1 cellular context compared by ENCODE assay signal in the genomic region with DNA sequence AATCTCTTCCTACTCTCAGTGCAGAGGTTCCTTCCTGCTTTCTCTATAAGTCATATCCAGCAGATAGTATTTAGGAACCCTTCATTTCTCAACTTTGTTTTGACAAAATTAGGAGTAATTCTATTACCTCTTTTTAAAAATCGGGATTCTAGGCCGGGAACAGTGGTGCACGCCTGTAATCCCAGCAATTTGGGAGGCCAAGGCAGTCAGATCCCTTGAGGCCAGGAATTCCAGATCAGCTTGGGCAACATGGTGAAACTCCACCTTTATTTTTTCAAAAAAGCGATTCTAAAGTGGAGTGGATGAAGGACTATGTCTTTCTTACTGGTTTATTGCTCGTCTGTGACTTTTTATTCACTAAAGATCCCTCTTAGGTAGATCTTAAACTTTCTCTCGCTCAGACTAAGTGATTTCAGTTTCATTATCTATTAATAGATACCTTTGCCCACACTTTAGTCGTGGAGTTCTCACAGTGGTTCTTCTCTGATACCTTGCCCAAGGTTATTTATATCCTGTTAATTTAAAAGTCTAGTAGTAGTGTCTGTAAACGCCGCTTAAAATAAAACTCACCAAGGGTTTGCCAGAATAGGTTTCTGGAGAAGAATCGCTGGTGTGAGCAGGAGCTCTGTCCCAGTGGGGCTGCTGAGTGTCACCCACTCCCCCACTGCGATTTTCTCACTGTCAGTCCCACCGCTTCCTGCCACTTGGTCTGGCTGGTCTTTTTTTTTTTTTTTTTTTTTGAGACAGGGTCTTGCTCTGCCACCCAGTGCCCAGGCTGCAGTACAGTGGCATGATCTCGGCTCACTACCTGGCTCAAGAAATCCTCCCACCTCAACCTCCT.
TF ChIP-seq lines count a peak whose summit lies in the region.

No MANE protein-coding gene starts in this region.

TF ChIP-seq in GM23338, 12 proteins besides CTCF, POLR2A, EP300 and RAD21 (continued from another document):
- TF ChIP-seq, protein P1, sequence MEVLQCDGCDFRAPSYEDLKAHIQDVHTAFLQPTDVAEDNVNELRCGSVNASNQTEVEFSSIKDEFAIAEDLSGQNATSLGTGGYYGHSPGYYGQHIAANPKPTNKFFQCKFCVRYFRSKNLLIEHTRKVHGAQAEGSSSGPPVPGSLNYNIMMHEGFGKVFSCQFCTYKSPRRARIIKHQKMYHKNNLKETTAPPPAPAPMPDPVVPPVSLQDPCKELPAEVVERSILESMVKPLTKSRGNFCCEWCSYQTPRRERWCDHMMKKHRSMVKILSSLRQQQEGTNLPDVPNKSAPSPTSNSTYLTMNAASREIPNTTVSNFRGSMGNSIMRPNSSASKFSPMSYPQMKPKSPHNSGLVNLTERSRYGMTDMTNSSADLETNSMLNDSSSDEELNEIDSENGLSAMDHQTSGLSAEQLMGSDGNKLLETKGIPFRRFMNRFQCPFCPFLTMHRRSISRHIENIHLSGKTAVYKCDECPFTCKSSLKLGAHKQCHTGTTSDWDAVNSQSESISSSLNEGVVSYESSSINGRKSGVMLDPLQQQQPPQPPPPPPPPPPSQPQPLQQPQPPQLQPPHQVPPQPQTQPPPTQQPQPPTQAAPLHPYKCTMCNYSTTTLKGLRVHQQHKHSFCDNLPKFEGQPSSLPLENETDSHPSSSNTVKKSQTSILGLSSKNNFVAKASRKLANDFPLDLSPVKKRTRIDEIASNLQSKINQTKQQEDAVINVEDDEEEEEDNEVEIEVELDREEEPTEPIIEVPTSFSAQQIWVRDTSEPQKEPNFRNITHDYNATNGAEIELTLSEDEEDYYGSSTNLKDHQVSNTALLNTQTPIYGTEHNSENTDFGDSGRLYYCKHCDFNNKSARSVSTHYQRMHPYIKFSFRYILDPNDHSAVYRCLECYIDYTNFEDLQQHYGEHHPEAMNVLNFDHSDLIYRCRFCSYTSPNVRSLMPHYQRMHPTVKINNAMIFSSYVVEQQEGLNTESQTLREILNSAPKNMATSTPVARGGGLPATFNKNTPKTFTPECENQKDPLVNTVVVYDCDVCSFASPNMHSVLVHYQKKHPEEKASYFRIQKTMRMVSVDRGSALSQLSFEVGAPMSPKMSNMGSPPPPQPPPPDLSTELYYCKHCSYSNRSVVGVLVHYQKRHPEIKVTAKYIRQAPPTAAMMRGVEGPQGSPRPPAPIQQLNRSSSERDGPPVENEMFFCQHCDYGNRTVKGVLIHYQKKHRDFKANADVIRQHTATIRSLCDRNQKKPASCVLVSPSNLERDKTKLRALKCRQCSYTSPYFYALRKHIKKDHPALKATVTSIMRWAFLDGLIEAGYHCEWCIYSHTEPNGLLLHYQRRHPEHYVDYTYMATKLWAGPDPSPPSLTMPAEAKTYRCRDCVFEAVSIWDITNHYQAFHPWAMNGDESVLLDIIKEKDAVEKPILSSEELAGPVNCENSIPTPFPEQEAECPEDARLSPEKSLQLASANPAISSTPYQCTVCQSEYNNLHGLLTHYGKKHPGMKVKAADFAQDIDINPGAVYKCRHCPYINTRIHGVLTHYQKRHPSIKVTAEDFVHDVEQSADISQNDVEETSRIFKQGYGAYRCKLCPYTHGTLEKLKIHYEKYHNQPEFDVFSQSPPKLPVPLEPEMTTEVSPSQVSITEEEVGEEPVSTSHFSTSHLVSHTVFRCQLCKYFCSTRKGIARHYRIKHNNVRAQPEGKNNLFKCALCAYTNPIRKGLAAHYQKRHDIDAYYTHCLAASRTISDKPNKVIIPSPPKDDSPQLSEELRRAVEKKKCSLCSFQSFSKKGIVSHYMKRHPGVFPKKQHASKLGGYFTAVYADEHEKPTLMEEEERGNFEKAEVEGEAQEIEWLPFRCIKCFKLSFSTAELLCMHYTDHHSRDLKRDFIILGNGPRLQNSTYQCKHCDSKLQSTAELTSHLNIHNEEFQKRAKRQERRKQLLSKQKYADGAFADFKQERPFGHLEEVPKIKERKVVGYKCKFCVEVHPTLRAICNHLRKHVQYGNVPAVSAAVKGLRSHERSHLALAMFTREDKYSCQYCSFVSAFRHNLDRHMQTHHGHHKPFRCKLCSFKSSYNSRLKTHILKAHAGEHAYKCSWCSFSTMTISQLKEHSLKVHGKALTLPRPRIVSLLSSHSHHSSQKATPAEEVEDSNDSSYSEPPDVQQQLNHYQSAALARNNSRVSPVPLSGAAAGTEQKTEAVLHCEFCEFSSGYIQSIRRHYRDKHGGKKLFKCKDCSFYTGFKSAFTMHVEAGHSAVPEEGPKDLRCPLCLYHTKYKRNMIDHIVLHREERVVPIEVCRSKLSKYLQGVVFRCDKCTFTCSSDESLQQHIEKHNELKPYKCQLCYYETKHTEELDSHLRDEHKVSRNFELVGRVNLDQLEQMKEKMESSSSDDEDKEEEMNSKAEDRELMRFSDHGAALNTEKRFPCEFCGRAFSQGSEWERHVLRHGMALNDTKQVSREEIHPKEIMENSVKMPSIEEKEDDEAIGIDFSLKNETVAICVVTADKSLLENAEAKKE (CRISPR knock-in tag; IDR thresholded peaks at IDR 0.05), result no peak
- TF ChIP-seq, protein P2, sequence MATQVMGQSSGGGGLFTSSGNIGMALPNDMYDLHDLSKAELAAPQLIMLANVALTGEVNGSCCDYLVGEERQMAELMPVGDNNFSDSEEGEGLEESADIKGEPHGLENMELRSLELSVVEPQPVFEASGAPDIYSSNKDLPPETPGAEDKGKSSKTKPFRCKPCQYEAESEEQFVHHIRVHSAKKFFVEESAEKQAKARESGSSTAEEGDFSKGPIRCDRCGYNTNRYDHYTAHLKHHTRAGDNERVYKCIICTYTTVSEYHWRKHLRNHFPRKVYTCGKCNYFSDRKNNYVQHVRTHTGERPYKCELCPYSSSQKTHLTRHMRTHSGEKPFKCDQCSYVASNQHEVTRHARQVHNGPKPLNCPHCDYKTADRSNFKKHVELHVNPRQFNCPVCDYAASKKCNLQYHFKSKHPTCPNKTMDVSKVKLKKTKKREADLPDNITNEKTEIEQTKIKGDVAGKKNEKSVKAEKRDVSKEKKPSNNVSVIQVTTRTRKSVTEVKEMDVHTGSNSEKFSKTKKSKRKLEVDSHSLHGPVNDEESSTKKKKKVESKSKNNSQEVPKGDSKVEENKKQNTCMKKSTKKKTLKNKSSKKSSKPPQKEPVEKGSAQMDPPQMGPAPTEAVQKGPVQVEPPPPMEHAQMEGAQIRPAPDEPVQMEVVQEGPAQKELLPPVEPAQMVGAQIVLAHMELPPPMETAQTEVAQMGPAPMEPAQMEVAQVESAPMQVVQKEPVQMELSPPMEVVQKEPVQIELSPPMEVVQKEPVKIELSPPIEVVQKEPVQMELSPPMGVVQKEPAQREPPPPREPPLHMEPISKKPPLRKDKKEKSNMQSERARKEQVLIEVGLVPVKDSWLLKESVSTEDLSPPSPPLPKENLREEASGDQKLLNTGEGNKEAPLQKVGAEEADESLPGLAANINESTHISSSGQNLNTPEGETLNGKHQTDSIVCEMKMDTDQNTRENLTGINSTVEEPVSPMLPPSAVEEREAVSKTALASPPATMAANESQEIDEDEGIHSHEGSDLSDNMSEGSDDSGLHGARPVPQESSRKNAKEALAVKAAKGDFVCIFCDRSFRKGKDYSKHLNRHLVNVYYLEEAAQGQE (IDR thresholded peaks at IDR 0.05; ENCODE audit: unreplicated experiment), result no peak
- no peak for TF ChIP-seq CREB1 (CRISPR knock-in tag; IDR thresholded peaks at IDR 0.05; ENCODE audit: low read depth)
TF ChIP-seq in GM23338: peak in this region for 0.
